ENCODE assay signal across 8 cellular contexts in genomic region chr7:150276132-150276695, GRCh38. TPM values are rescaled to one million over a fixed set of nuclear protein-coding genes. Genes with fewer than 3 reads are reported as not detected.
DNase-seq lines count a peak whose midpoint lies in the region; ATAC-seq, FAIRE-seq and TF ChIP-seq lines count a peak whose summit lies in the region.
"Not testable (repeated sequence)": the region's sequence is repeated elsewhere in the genome, so short reads cannot be mapped to it uniquely, and the experiment has no call there.
"Had no signal": no experiment of that assay in that cellular context is flagged by ENCODE, and none has a peak within 500 bp of the region (broad histone marks: within the 10 kb centered on the region; RNA-seq: fewer than 3 reads in every experiment).

No MANE protein-coding gene starts in this region.

- FAIRE-seq in bronchial epithelial cell (lab: Jason Lieb, UNC): not testable (repeated sequence)

- H3K4me1 Mint-ChIP-seq in osteocyte (ENCODE audit: unreplicated experiment): not testable (repeated sequence)

- in situ Hi-C loops in G401 (cut with HindIII; ENCODE audit: low sequenced_read_pairs): not testable (repeated sequence)

- not testable (repeated sequence) for H3K9me3 Mint-ChIP-seq in osteocyte (ENCODE audit: unreplicated experiment)

- H3K9me3 ChIP-seq in WERI-Rb-1 (ENCODE audit: severe bottlenecking): not testable (repeated sequence)

- TF ChIP-seq CTCF in WERI-Rb-1 (IDR thresholded peaks at IDR 0.05; ENCODE audit: low read depth, low read length): peak; percentile 37; the same call in 1 of the 2 replicates
- TF ChIP-seq CTCF in bronchial epithelial cell (IDR thresholded peaks at IDR 0.05; ENCODE audit: insufficient read depth, low read length, severe bottlenecking): peak; percentile 46
- TF ChIP-seq CTCF in osteocyte (IDR thresholded peaks at IDR 0.05): peak; percentile 78

- H3K4me3 Mint-ChIP-seq in osteocyte (ENCODE audit: unreplicated experiment): not testable (repeated sequence)

- not testable (repeated sequence) for H3K36me3 Mint-ChIP-seq in osteocyte (ENCODE audit: unreplicated experiment)

- intact Hi-C loops in left cardiac atrium (cut with DNase I): not testable (repeated sequence)

- not testable (repeated sequence) for H3K27me3 ChIP-seq in WERI-Rb-1 (ENCODE audit: insufficient read depth, low read depth, severe bottlenecking); bronchial epithelial cell (ENCODE audit: control insufficient read depth, insufficient read depth, low read length)

- H3K4me3 ChIP-seq in WERI-Rb-1 (ENCODE audit: low read depth, low read length); bronchial epithelial cell (ENCODE audit: low read depth, low read length): not testable (repeated sequence)

- not testable (repeated sequence) for H3K36me3 ChIP-seq in WERI-Rb-1; bronchial epithelial cell (ENCODE audit: control insufficient read depth, insufficient read depth, low read length)

- DNase-seq in G401 (ENCODE audit: low spot score) (peak; percentile 74), NCI-H2227 treated with DMSO at 0.1 percent for 48 hours (lab: John Stamatoyannopoulos, UW) (peak; percentile 37), WERI-Rb-1 (peak; percentile 33), bronchial epithelial cell (ENCODE audit: low read depth) (peak; percentile 9)
- not testable (repeated sequence) for DNase-seq in left cardiac atrium; osteocyte (ENCODE audit: extremely low spot score, unreplicated experiment)

- ATAC-seq in HG03066 (IDR thresholded peaks at IDR 0.05; ENCODE audit: low read depth, unreplicated experiment) (peak; percentile 66), left cardiac atrium (peak; percentile 55 to 63)

- H3K27ac ChIP-seq in WERI-Rb-1: not testable (repeated sequence)

- not testable (repeated sequence) for H3K27ac Mint-ChIP-seq in osteocyte (ENCODE audit: unreplicated experiment)

- H3K27me3 Mint-ChIP-seq in osteocyte (ENCODE audit: unreplicated experiment): peaks cover 11% of the 10 kb centered on the region

RNA-seq across cellular contexts. Expression of gene LRRC61, which starts 46.9 kb away (rescaled TPM):
- 3.3 TPM in 1 of 2 replicates, not detected in the other for total RNA-seq in G401 (2014; rRNA removed; shearing (Covaris generic))
- total RNA-seq in bronchial epithelial cell (7.6 and 8.2 TPM in 2 replicates), left cardiac atrium (1 to 10 TPM; 4.3 to 5.7 TPM), osteocyte (not detected in 2 replicates)
- total RNA-seq: SJSA1 had no signal

RNA-seq across cellular contexts. Expression of gene ACTR3C, which starts 47.1 kb away (rescaled TPM):
- 0.68 and 0.98 TPM in 2 replicates for total RNA-seq in G401 (2014; rRNA removed; shearing (Covaris generic))
- 4.2 and 6.4 TPM in 2 replicates for total RNA-seq in bronchial epithelial cell
- total RNA-seq in left cardiac atrium: 1 to 10 TPM; 3.7 to 4.9 TPM
- not detected in 2 replicates for total RNA-seq in osteocyte
- total RNA-seq: SJSA1 had no signal
